In genomic region chr9:97319380-97319779, GRCh38 we compare ENCODE assay signal across 27 cellular contexts.
"Had no signal": no experiment of that assay in that cellular context is flagged by ENCODE, and none has a peak within 500 bp of the region (broad histone marks: within the 10 kb centered on the region; RNA-seq: fewer than 3 reads in every experiment).

No MANE protein-coding gene starts in this region.

- H3K27ac ChIP-seq: breast epithelium, esophagus muscularis mucosa, gastrocnemius medialis, left ventricle myocardium inferior, sigmoid colon, upper lobe of left lung had no signal

- DNase-seq: activated CD4-positive, alpha-beta T cell treated with anti-CD3 and anti-CD28 coated beads for 1 hour; activated CD4-positive, alpha-beta T cell treated with anti-CD3 and anti-CD28 coated beads, Interleukin-2, amount 50 U/mL, for 1 hour; activated CD8-positive, alpha-beta memory T cell treated with anti-CD3 and anti-CD28 coated beads for 24 hours; activated CD8-positive, alpha-beta memory T cell treated with anti-CD3 and anti-CD28 coated beads, Interleukin-2, amount 50 U/mL, for 4 hours; activated effector memory CD4-positive, alpha-beta T cell treated with Interleukin-2 at 50 U/mL for 16 hours; activated naive CD4-positive, alpha-beta T cell treated with anti-CD3 and anti-CD28 coated beads for 36 hours; activated naive CD8-positive, alpha-beta T cell treated with anti-CD3 and anti-CD28 coated beads, Interleukin-2, amount 10 ng/mL, durations not matched to agents 7 days and 5 days; activated T-cell treated with anti-CD3 and anti-CD28 coated beads, Interleukin-2, amount 50 U/mL, for 4 hours; amniotic stem cell; effector memory CD4-positive, alpha-beta T cell; gastrocnemius medialis; hippocampal formation; kidney glomerular epithelial cell; left ventricle myocardium inferior; midbrain; natural killer cell; retina; sigmoid colon; stimulated activated CD4-positive, alpha-beta T cell treated with anti-CD3 and anti-CD28 coated beads, Interleukin-15, amount 100 ng/mL, for 24 hours; stimulated activated CD8-positive, alpha-beta memory T cell treated with anti-CD3 and anti-CD28 coated beads, Interleukin-4, amount 100 ng/mL, for 48 hours; stimulated activated naive CD4-positive, alpha-beta T cell; upper lobe of left lung had no signal

- H3K4me1 ChIP-seq: breast epithelium, esophagus muscularis mucosa, gastrocnemius medialis, left ventricle myocardium inferior, sigmoid colon, upper lobe of left lung had no signal

- H3K27ac Mint-ChIP-seq: activated naive CD4-positive, alpha-beta T cell treated with anti-CD3 and anti-CD28 coated beads for 36 hours; activated naive CD8-positive, alpha-beta T cell treated with anti-CD3 and anti-CD28 coated beads, Interleukin-2, amount 10 ng/mL, durations not matched to agents 7 days and 5 days; progenitor cell of endocrine pancreas had no signal

- H3K27me3 ChIP-seq: breast epithelium, esophagus muscularis mucosa, gastrocnemius medialis, sigmoid colon, upper lobe of left lung had no signal

- H3K4me3 Mint-ChIP-seq: activated naive CD4-positive, alpha-beta T cell treated with anti-CD3 and anti-CD28 coated beads for 36 hours; activated naive CD8-positive, alpha-beta T cell treated with anti-CD3 and anti-CD28 coated beads, Interleukin-2, amount 10 ng/mL, durations not matched to agents 7 days and 5 days; activated T-cell treated with anti-CD3 and anti-CD28 coated beads, Interleukin-2, amount 50 U/mL, for 4 hours; central memory CD8-positive, alpha-beta T cell; natural killer cell had no signal

- H3K9me3 ChIP-seq: breast epithelium, esophagus muscularis mucosa, gastrocnemius medialis, left ventricle myocardium inferior, sigmoid colon, upper lobe of left lung had no signal

- H3K9me3 Mint-ChIP-seq: activated naive CD4-positive, alpha-beta T cell treated with anti-CD3 and anti-CD28 coated beads for 36 hours; activated naive CD8-positive, alpha-beta T cell treated with anti-CD3 and anti-CD28 coated beads, Interleukin-2, amount 10 ng/mL, durations not matched to agents 7 days and 5 days; activated T-cell treated with anti-CD3 and anti-CD28 coated beads, Interleukin-2, amount 50 U/mL, for 4 hours; central memory CD8-positive, alpha-beta T cell; natural killer cell had no signal

- H3K27me3 Mint-ChIP-seq: activated naive CD8-positive, alpha-beta T cell treated with anti-CD3 and anti-CD28 coated beads, Interleukin-2, amount 10 ng/mL, durations not matched to agents 7 days and 5 days; central memory CD8-positive, alpha-beta T cell; progenitor cell of endocrine pancreas had no signal

- ATAC-seq: activated T-cell treated with anti-CD3 and anti-CD28 coated beads, Interleukin-2, amount 50 U/mL, for 4 hours; gastrocnemius medialis; natural killer cell had no signal

- H3K4me3 ChIP-seq: breast epithelium, esophagus muscularis mucosa, gastrocnemius medialis, left ventricle myocardium inferior, sigmoid colon, smooth muscle cell, upper lobe of left lung had no signal

- H3K4me2 ChIP-seq: smooth muscle cell had no signal
